9 cellular contexts compared by ENCODE assay signal in genomic region chr3:101635954-101636798, GRCh38. TPM values are rescaled to one million over a fixed set of nuclear protein-coding genes. Genes with fewer than 3 reads are reported as not detected.
A peak's percentile ranks its signal among the peaks of the same experiment; 100 is the strongest.
DNase-seq lines count a peak whose midpoint lies in the region; ATAC-seq and TF ChIP-seq lines count a peak whose summit lies in the region.
"Had no signal": no experiment of that assay in that cellular context is flagged by ENCODE, and none has a peak within 500 bp of the region (broad histone marks: within the 10 kb centered on the region; RNA-seq: fewer than 3 reads in every experiment).

No MANE protein-coding gene starts in this region.

- H3K4me1 Mint-ChIP-seq in neural crest cell = no peaks in the 10 kb centered on the region

- no peak for DNase-seq in AG09319 (ENCODE audit: extremely low read depth, low read depth)
- DNase-seq in NCI-H82 (lab: John Stamatoyannopoulos, UW) = peak; percentile 86
- DNase-seq in activated CD8-positive, alpha-beta memory T cell treated with anti-CD3 and anti-CD28 coated beads for 1 hour (ENCODE audit: extremely low read depth in 1 of 2, low read depth in 1 of 2) = peak; percentile 28 to 56
- peak; percentile 65 for DNase-seq in neural crest cell (ENCODE audit: low read depth, low spot score)
- peak; percentile 52 for DNase-seq in superior temporal gyrus (ENCODE audit: extremely low spot score)

- H3K27me3 Mint-ChIP-seq in neural crest cell (ENCODE audit: low read depth) = peaks cover 6% of the 10 kb centered on the region
- H3K27me3 Mint-ChIP-seq: IgD-negative memory B cell had no signal

- H3K4me3 Mint-ChIP-seq in neural crest cell = no peak overlapping the region

- ATAC-seq in GM18861 (IDR thresholded peaks at IDR 0.05; ENCODE audit: unreplicated experiment) = peak; percentile 86
- peak; percentile 83 for ATAC-seq in HG03045 (IDR thresholded peaks at IDR 0.05; ENCODE audit: unreplicated experiment)
- peak; percentile 77 for ATAC-seq in esophagus mucosa

- peak; percentile 55 for TF ChIP-seq CTCF in AG09319 (IDR thresholded peaks at IDR 0.05; ENCODE audit: low read depth, low read length)
- peak; percentile 72 for TF ChIP-seq CTCF in neural crest cell (conservative IDR thresholded peaks at IDR 0.05)

- H3K9me3 Mint-ChIP-seq in neural crest cell = no peaks in the 10 kb centered on the region
- H3K9me3 Mint-ChIP-seq: IgD-negative memory B cell had no signal

- no peak overlapping the region for H3K27ac Mint-ChIP-seq in neural crest cell (ENCODE audit: unreplicated experiment)
- H3K27ac Mint-ChIP-seq: IgD-negative memory B cell had no signal

- H3K36me3 Mint-ChIP-seq in neural crest cell (ENCODE audit: low read depth) = no peaks in the 10 kb centered on the region
- H3K36me3 Mint-ChIP-seq: IgD-negative memory B cell had no signal

RNA-seq across cellular contexts. Expression of gene ZBTB11, which starts 40.8 kb away (rescaled TPM):
- total RNA-seq in esophagus mucosa (10.0 TPM), neural crest cell (16.6 and 17.2 TPM in 2 replicates)

RNA-seq across cellular contexts. Expression of gene RPL24, which starts 50.3 kb away (rescaled TPM):
- total RNA-seq in esophagus mucosa (942 TPM), neural crest cell (1,315 and 1,351 TPM in 2 replicates)
